ENCODE assay signal across 11 cellular contexts in genomic region chr2:219499555-219499954, GRCh38. TPM values are rescaled to one million over a fixed set of nuclear protein-coding genes. Genes with fewer than 3 reads are reported as not detected.
DNase-seq lines count a peak whose midpoint lies in the region; ATAC-seq and TF ChIP-seq lines count a peak whose summit lies in the region.
"Had no signal": no experiment of that assay in that cellular context is flagged by ENCODE, and none has a peak within 500 bp of the region (broad histone marks: within the 10 kb centered on the region; RNA-seq: fewer than 3 reads in every experiment).

No MANE protein-coding gene starts in this region.

- H3K36me3 ChIP-seq in right lobe of liver (no peaks in the 10 kb centered on the region), transverse colon (peaks cover 0 to 8% (median 2%) of the 10 kb centered on the region in 4 donors)

- no peak for DNase-seq in activated T-cell treated with anti-CD3 and anti-CD28 coated beads, Interleukin-2, amount 50 U/mL, for 72 hours
- DNase-seq in activated T-cell treated with anti-CD3 and anti-CD28 coated beads, Interleukin-2, amount 50 U/mL, for 1 hour = no peak
- DNase-seq in activated naive CD8-positive, alpha-beta T cell treated with anti-CD3 and anti-CD28 coated beads, Interleukin-2, amount 50 U/mL, for 24 hours = no peak
- DNase-seq in right lobe of liver (no peak), transverse colon (no peak), NCI-H1048 (lab: John Stamatoyannopoulos, UW) (no peak), NCI-H1930 (lab: John Stamatoyannopoulos, UW) (no peak), HT-29 (ENCODE audit: low spot score) (no peak)
- DNase-seq: activated gamma-delta T cell, NCI-H226 had no signal

- TF ChIP-seq POLR2A in right lobe of liver (IDR thresholded peaks at IDR 0.05) (no peak), transverse colon (IDR thresholded peaks at IDR 0.05) (no peak)

- H3K4me1 ChIP-seq in right lobe of liver (peaks cover 0 to 13% (median 3%) of the 10 kb centered on the region in 4 donors), transverse colon (peaks cover 12 to 36% (median 26%) of the 10 kb centered on the region in 4 donors)

- no peaks in the 10 kb centered on the region for H3K27me3 ChIP-seq in right lobe of liver
- peaks cover 29% of the 10 kb centered on the region for H3K27me3 ChIP-seq in transverse colon

- TF ChIP-seq EP300 in transverse colon (IDR thresholded peaks at IDR 0.05; ENCODE audit: low read depth) = no peak

- intact Hi-C loops in right lobe of liver (cut with DNase I) (no loop called here), transverse colon (cut with DNase I; ENCODE audit: low total_unique reads) (no loop called here)

- peaks cover 33% of the 10 kb centered on the region for H3K27me3 Mint-ChIP-seq in activated T-cell treated with anti-CD3 and anti-CD28 coated beads, Interleukin-2, amount 50 U/mL, for 72 hours (ENCODE audit: low read depth)
- peaks cover 37% of the 10 kb centered on the region for H3K27me3 Mint-ChIP-seq in activated naive CD8-positive, alpha-beta T cell treated with anti-CD3 and anti-CD28 coated beads, Interleukin-2, amount 50 U/mL, for 24 hours

- H3K4me3 ChIP-seq in right lobe of liver (peak overlapping the region; percentile 82 to 92 (median 83)), transverse colon (peak overlapping the region in 3 of 4 donors; percentile 57 to 84 (median 77))

- in situ Hi-C loops in transverse colon (cut with MboI; ENCODE audit: low pct_ligation_motif_present in 1 of 4, low pct_unique_long_range_greater_than_20kb in 1 of 4, low sequenced_read_pairs in 3 of 4) = no loop called here

- no peaks in the 10 kb centered on the region for H3K9me3 Mint-ChIP-seq in activated T-cell treated with anti-CD3 and anti-CD28 coated beads, Interleukin-2, amount 50 U/mL, for 72 hours
- H3K9me3 Mint-ChIP-seq in activated naive CD8-positive, alpha-beta T cell treated with anti-CD3 and anti-CD28 coated beads, Interleukin-2, amount 50 U/mL, for 24 hours = no peaks in the 10 kb centered on the region

- H3K27ac Mint-ChIP-seq in activated T-cell treated with anti-CD3 and anti-CD28 coated beads, Interleukin-2, amount 50 U/mL, for 72 hours = peak overlapping the region; percentile 87
- peak overlapping the region; percentile 90 for H3K27ac Mint-ChIP-seq in activated naive CD8-positive, alpha-beta T cell treated with anti-CD3 and anti-CD28 coated beads, Interleukin-2, amount 50 U/mL, for 24 hours

- TF ChIP-seq CTCF in right lobe of liver (IDR thresholded peaks at IDR 0.05) = no peak
- no peak for TF ChIP-seq CTCF in transverse colon (IDR thresholded peaks at IDR 0.05)

- no peaks in the 10 kb centered on the region for H3K9me3 ChIP-seq in right lobe of liver
- no peaks in the 10 kb centered on the region for H3K9me3 ChIP-seq in transverse colon

- peak overlapping the region; percentile 95 to 98 for H3K4me3 Mint-ChIP-seq in activated T-cell treated with anti-CD3 and anti-CD28 coated beads, Interleukin-2, amount 50 U/mL, for 72 hours
- peak overlapping the region; percentile 95 for H3K4me3 Mint-ChIP-seq in activated naive CD8-positive, alpha-beta T cell treated with anti-CD3 and anti-CD28 coated beads, Interleukin-2, amount 50 U/mL, for 24 hours

- no peak overlapping the region for H3K27ac ChIP-seq in right lobe of liver
- no peak overlapping the region for H3K27ac ChIP-seq in transverse colon

- peaks cover 41% of the 10 kb centered on the region for H3K4me1 Mint-ChIP-seq in activated T-cell treated with anti-CD3 and anti-CD28 coated beads, Interleukin-2, amount 50 U/mL, for 72 hours (ENCODE audit: low read depth)
- peaks cover 32% of the 10 kb centered on the region for H3K4me1 Mint-ChIP-seq in activated naive CD8-positive, alpha-beta T cell treated with anti-CD3 and anti-CD28 coated beads, Interleukin-2, amount 50 U/mL, for 24 hours

- H3K36me3 Mint-ChIP-seq in activated T-cell treated with anti-CD3 and anti-CD28 coated beads, Interleukin-2, amount 50 U/mL, for 72 hours (ENCODE audit: insufficient read depth in 2 of 2) = peaks cover 5% of the 10 kb centered on the region in 2 donors
- H3K36me3 Mint-ChIP-seq in activated naive CD8-positive, alpha-beta T cell treated with anti-CD3 and anti-CD28 coated beads, Interleukin-2, amount 50 U/mL, for 24 hours (ENCODE audit: low read depth) = peaks cover 9% of the 10 kb centered on the region

- 38% methylated on average over 1 of the region's 1 CpG for WGBS in right lobe of liver (ENCODE audit: insufficient coverage, low coverage, low lambda C conversion rate, missing lambda C conversion rate)
- 40 to 71% methylated on average over 1 of the region's 1 CpG for WGBS in transverse colon (ENCODE audit: low coverage in 1 of 2), 2 donors

- ATAC-seq in activated T-cell treated with anti-CD3 and anti-CD28 coated beads, Interleukin-2, amount 50 U/mL, for 72 hours (replicated peaks in 1 of 2) = no peak
- no peak for ATAC-seq in activated naive CD8-positive, alpha-beta T cell treated with anti-CD3 and anti-CD28 coated beads, Interleukin-2, amount 50 U/mL, for 24 hours
- no peak for ATAC-seq in right lobe of liver

RNA-seq across cellular contexts. Expression of gene GMPPA, which starts 0.9 kb away (rescaled TPM):
- 10 to 100 TPM; 39.4 to 47.3 TPM for total RNA-seq in activated T-cell treated with anti-CD3 and anti-CD28 coated beads, Interleukin-2, amount 50 U/mL, for 72 hours
- total RNA-seq in right lobe of liver = 10 to 100 TPM; 21.7 to 54.1 (median 40.2) TPM
- 10 to 100 TPM; 25.1 to 41.1 (median 36.4) TPM for total RNA-seq in transverse colon
- 68.2 and 84.5 TPM in 2 replicates for total RNA-seq in HT-29 (2014; rRNA removed; shearing (Covaris generic))

RNA-seq across cellular contexts. Expression of gene ASIC4, which starts 14.7 kb away (rescaled TPM):
- under 1 TPM; 0.19 to 0.30 TPM for total RNA-seq in activated T-cell treated with anti-CD3 and anti-CD28 coated beads, Interleukin-2, amount 50 U/mL, for 72 hours
- not detected for total RNA-seq in right lobe of liver
- total RNA-seq in transverse colon = not detected
- 0.08 TPM in 1 of 2 replicates, not detected in the other for total RNA-seq in HT-29 (2014; rRNA removed; shearing (Covaris generic))
- total RNA-seq: renal cortical epithelial cell had no signal

RNA-seq across cellular contexts. Expression of gene CHPF, which starts 44.1 kb away (rescaled TPM):
- total RNA-seq in activated T-cell treated with anti-CD3 and anti-CD28 coated beads, Interleukin-2, amount 50 U/mL, for 72 hours = 10 to 100 TPM; 24.7 to 25.5 TPM
- 100 to 1,000 TPM in 2 of 6 experiments, 10 to 100 TPM in 4; 33.2 to 183 (median 39.6) TPM for total RNA-seq in right lobe of liver
- total RNA-seq in transverse colon = 10 to 100 TPM; 21.1 to 58.2 (median 52.1) TPM
- 70.1 and 75.4 TPM in 2 replicates for total RNA-seq in HT-29 (2014; rRNA removed; shearing (Covaris generic))

RNA-seq across cellular contexts. Expression of gene TMEM198, which starts 44.3 kb away (rescaled TPM):
- total RNA-seq in activated T-cell treated with anti-CD3 and anti-CD28 coated beads, Interleukin-2, amount 50 U/mL, for 72 hours = 1 to 10 TPM; 4.5 to 5.3 TPM
- total RNA-seq in right lobe of liver = 1 to 10 TPM in 5 of 6 experiments, under 1 TPM in 1; 0.68 to 3.2 (median 1.2) TPM
- total RNA-seq in transverse colon = 1 to 10 TPM in 3 of 4 donors, not detected in 1; 1.1 to 4.4 (median 1.2) TPM
- 5.2 and 5.6 TPM in 2 replicates for total RNA-seq in HT-29 (2014; rRNA removed; shearing (Covaris generic))
